In genomic region chr16:50480206-50480605, GRCh38 we compare ENCODE assay signal across 20 cellular contexts.
DNase-seq lines count a peak whose midpoint lies in the region; ATAC-seq, FAIRE-seq and TF ChIP-seq lines count a peak whose summit lies in the region.
"Had no signal": no experiment of that assay in that cellular context is flagged by ENCODE, and none has a peak within 500 bp of the region (broad histone marks: within the 10 kb centered on the region; RNA-seq: fewer than 3 reads in every experiment).

No MANE protein-coding gene starts in this region.

- no peak overlapping the region for H3K4me3 ChIP-seq in astrocyte of the cerebellum (ENCODE audit: low read depth, low read length)

- peaks cover 4% of the 10 kb centered on the region for H3K27me3 Mint-ChIP-seq in activated T-cell treated with anti-CD3 and anti-CD28 coated beads, Interleukin-2, amount 50 U/mL, for 4 hours (ENCODE audit: low read depth)

- intact Hi-C loops in left ventricle myocardium superior (cut with micrococcal nuclease): no loop called here

- peaks cover 1% of the 10 kb centered on the region for H3K36me3 Mint-ChIP-seq in activated T-cell treated with anti-CD3 and anti-CD28 coated beads, Interleukin-2, amount 50 U/mL, for 4 hours (ENCODE audit: insufficient read depth)
- H3K36me3 Mint-ChIP-seq: CD8-positive, alpha-beta T cell had no signal

- H3K9me3 Mint-ChIP-seq in activated T-cell treated with anti-CD3 and anti-CD28 coated beads, Interleukin-2, amount 50 U/mL, for 4 hours: peaks cover 8% of the 10 kb centered on the region

- FAIRE-seq in frontal cortex (lab: Jason Lieb, UNC): peak; percentile 81
- FAIRE-seq: A204.1, D721Med, GM12892, GM19239 had no signal

- no peaks in the 10 kb centered on the region for H3K4me1 Mint-ChIP-seq in activated T-cell treated with anti-CD3 and anti-CD28 coated beads, Interleukin-2, amount 50 U/mL, for 4 hours (ENCODE audit: low read depth)

- TF ChIP-seq CTCF in astrocyte of the cerebellum (IDR thresholded peaks at IDR 0.05; ENCODE audit: low read depth, low read length, missing control alignments): no peak

- in situ Hi-C loops in astrocyte of the cerebellum (cut with HindIII; ENCODE audit: low sequenced_read_pairs): no loop called here

- H3K4me3 Mint-ChIP-seq in activated T-cell treated with anti-CD3 and anti-CD28 coated beads, Interleukin-2, amount 50 U/mL, for 4 hours: no peak overlapping the region
- H3K4me3 Mint-ChIP-seq: CD8-positive, alpha-beta T cell; H9 had no signal

- DNase-seq in astrocyte of the cerebellum (ENCODE audit: low read depth) (peak; percentile 4), frontal cortex (ENCODE audit: low spot score in 2 of 2) (no peak), middle frontal gyrus (ENCODE audit: extremely low spot score, low spot score) (peak; percentile 36), NCI-H2081 (lab: John Stamatoyannopoulos, UW) (no peak), left ventricle myocardium superior (no peak)
- no peak for DNase-seq in activated T-cell treated with anti-CD3 and anti-CD28 coated beads, Interleukin-2, amount 50 U/mL, for 4 hours
- DNase-seq in stimulated activated CD4-positive, alpha-beta T cell treated with anti-CD3 and anti-CD28 coated beads, Interleukin-2, amount 100 ng/mL, for 24 hours: no peak
- DNase-seq: BE2C; CD8-positive, alpha-beta T cell; COR-L47; DMS153; DMS79 treated with DMSO at 0.1 percent for 48 hours; EL; GDM1; GOT3; H9 had no signal

- ATAC-seq in left ventricle myocardium superior: no peak
- ATAC-seq in activated T-cell treated with anti-CD3 and anti-CD28 coated beads, Interleukin-2, amount 50 U/mL, for 4 hours: no peak
- ATAC-seq: CD8-positive, alpha-beta T cell had no signal

Comparison
In these comparisons a context has a peak if more than half of its experiments do, and no peak if none do; other contexts are left out.
1. DNase-seq: peak in astrocyte of the cerebellum (single experiment) and middle frontal gyrus (single experiment); none in frontal cortex (0 of 2), NCI-H2081 (0 of 2), left ventricle myocardium superior (single experiment), activated T-cell treated with anti-CD3 and anti-CD28 coated beads, Interleukin-2, amount 50 U/mL, for 4 hours (single experiment) and stimulated activated CD4-positive, alpha-beta T cell treated with anti-CD3 and anti-CD28 coated beads, Interleukin-2, amount 100 ng/mL, for 24 hours (0 of 2).